Comparison of ENCODE assay signal across 10 cellular contexts in the genomic region with DNA sequence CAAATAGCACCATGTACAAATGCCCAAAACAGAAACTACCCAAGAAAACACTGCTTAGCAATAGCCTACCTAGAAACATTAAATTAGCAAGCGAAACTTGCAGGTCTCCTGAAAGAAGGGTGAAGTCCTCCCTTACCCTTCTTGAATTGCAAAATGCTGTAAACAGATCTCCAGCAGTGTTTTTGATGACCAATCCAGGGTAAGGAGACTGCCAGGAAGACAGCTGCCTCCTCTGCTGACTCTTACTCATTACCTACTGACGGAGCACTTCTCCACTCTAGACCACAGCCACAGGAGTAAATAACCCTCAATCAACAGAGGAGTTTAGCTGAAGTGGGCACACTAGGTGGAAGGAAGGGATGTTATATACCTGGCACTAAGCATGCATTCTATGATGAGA. TPM values are rescaled to one million over a fixed set of nuclear protein-coding genes. Genes with fewer than 3 reads are reported as not detected.
DNase-seq lines count a peak whose midpoint lies in the region; ATAC-seq, FAIRE-seq and TF ChIP-seq lines count a peak whose summit lies in the region.
"Had no signal": no experiment of that assay in that cellular context is flagged by ENCODE, and none has a peak within 500 bp of the region (broad histone marks: within the 10 kb centered on the region; RNA-seq: fewer than 3 reads in every experiment).

No MANE protein-coding gene starts in this region.

- DNase-seq in natural killer cell treated with Interleukin-12 subunit alpha and Interleukin-12 subunit beta and Interleukin-15 and Interleukin-18, amount 100 ng/mL, for 72 hours (ENCODE audit: low spot score) = no peak
- DNase-seq in natural killer cell (no peak), NCI-H2196 (lab: John Stamatoyannopoulos, UW; ENCODE audit: unreplicated experiment) (peak; percentile 57), frontal cortex (ENCODE audit: low spot score in 2 of 2) (no peak), dorsolateral prefrontal cortex (no peak), medulla oblongata (ENCODE audit: extremely low spot score) (no peak), Ammon's horn (ENCODE audit: low spot score) (no peak)
- DNase-seq: Calu3, substantia nigra had no signal

- H3K4me3 ChIP-seq in dorsolateral prefrontal cortex = no peak overlapping the region

- H3K36me3 Mint-ChIP-seq in natural killer cell treated with Interleukin-12 subunit alpha and Interleukin-12 subunit beta and Interleukin-15 and Interleukin-18, amount 100 ng/mL, for 72 hours = no peaks in the 10 kb centered on the region
- H3K36me3 Mint-ChIP-seq in natural killer cell = no peaks in the 10 kb centered on the region

- no peak for FAIRE-seq in frontal cortex (lab: Jason Lieb, UNC)

- intact Hi-C loops in natural killer cell (cut with micrococcal nuclease) = no loop called here
- intact Hi-C loops in dorsolateral prefrontal cortex (cut with DNase I) = no loop called here

- H3K9me3 Mint-ChIP-seq in natural killer cell treated with Interleukin-12 subunit alpha and Interleukin-12 subunit beta and Interleukin-15 and Interleukin-18, amount 100 ng/mL, for 72 hours = no peaks in the 10 kb centered on the region
- no peaks in the 10 kb centered on the region for H3K9me3 Mint-ChIP-seq in natural killer cell

- no peak overlapping the region for H3K4me3 Mint-ChIP-seq in natural killer cell treated with Interleukin-12 subunit alpha and Interleukin-12 subunit beta and Interleukin-15 and Interleukin-18, amount 100 ng/mL, for 72 hours
- H3K4me3 Mint-ChIP-seq in natural killer cell = no peak overlapping the region

- H3K27ac ChIP-seq in dorsolateral prefrontal cortex = no peak overlapping the region

- peaks cover 11 to 15% of the 10 kb centered on the region in 2 donors for H3K27me3 Mint-ChIP-seq in natural killer cell treated with Interleukin-12 subunit alpha and Interleukin-12 subunit beta and Interleukin-15 and Interleukin-18, amount 100 ng/mL, for 72 hours
- peaks cover 8 to 14% of the 10 kb centered on the region in 2 donors for H3K27me3 Mint-ChIP-seq in natural killer cell (ENCODE audit: low read depth in 2 of 2)

- H3K4me1 Mint-ChIP-seq in natural killer cell treated with Interleukin-12 subunit alpha and Interleukin-12 subunit beta and Interleukin-15 and Interleukin-18, amount 100 ng/mL, for 72 hours (ENCODE audit: low read depth in 2 of 2) = no peaks in the 10 kb centered on the region
- no peaks in the 10 kb centered on the region for H3K4me1 Mint-ChIP-seq in natural killer cell

- peak; percentile 45 to 53 for ATAC-seq in natural killer cell treated with Interleukin-12 subunit alpha and Interleukin-12 subunit beta and Interleukin-15 and Interleukin-18, amount 100 ng/mL, for 72 hours
- ATAC-seq in natural killer cell = no peak
- ATAC-seq in esophagus mucosa = peak; percentile 15

- no peak overlapping the region for H3K27ac Mint-ChIP-seq in natural killer cell treated with Interleukin-12 subunit alpha and Interleukin-12 subunit beta and Interleukin-15 and Interleukin-18, amount 100 ng/mL, for 72 hours
- no peak overlapping the region for H3K27ac Mint-ChIP-seq in natural killer cell

- TF ChIP-seq CTCF in natural killer cell (IDR thresholded peaks at IDR 0.05) (no peak), dorsolateral prefrontal cortex (IDR thresholded peaks at IDR 0.05 in 54 of 56, conservative IDR thresholded peaks at IDR 0.05 in 2 of 56; ENCODE audit: low read depth in 1 of 56, partially characterized antibody in 56 of 56) (no peak)

- H3K27me3 ChIP-seq in dorsolateral prefrontal cortex = no peaks in the 10 kb centered on the region

RNA-seq across cellular contexts. Expression of gene GADD45A, which starts 32.2 kb away (rescaled TPM):
- 10 to 100 TPM; 28.3 to 36.1 TPM for total RNA-seq in natural killer cell treated with Interleukin-12 subunit alpha and Interleukin-12 subunit beta and Interleukin-15 and Interleukin-18, amount 100 ng/mL, for 72 hours
- total RNA-seq in natural killer cell (10 to 100 TPM; 21.8 to 30.3 (median 26.6) TPM), esophagus mucosa (34.5 TPM), frontal cortex (6.1 TPM), dorsolateral prefrontal cortex (100 to 1,000 TPM in 5 of 120 experiments, 10 to 100 TPM in 115; 14.8 to 161 (median 25.8) TPM)

Comparison
In these comparisons a context has a peak if more than half of its experiments do, and no peak if none do; other contexts are left out.
1. ATAC-seq: peak in natural killer cell treated with Interleukin-12 subunit alpha and Interleukin-12 subunit beta and Interleukin-15 and Interleukin-18, amount 100 ng/mL, for 72 hours (2 of 2) and esophagus mucosa (single experiment); none in natural killer cell (0 of 3).